1 cellular context compared by ENCODE assay signal in genomic region chr1:96362623-96363022, GRCh38.
TF ChIP-seq lines count a peak whose summit lies in the region.

No MANE protein-coding gene starts in this region.

TF ChIP-seq in HepG2, 621 proteins besides CTCF, POLR2A, EP300 and RAD21 (continued from another document):
- no peak for TF ChIP-seq PLRG1 (conservative IDR thresholded peaks at IDR 0.05)
